ENCODE assay signal across 19 cellular contexts in genomic region chr3:145490088-145491055, GRCh38.
DNase-seq lines count a peak whose midpoint lies in the region; ATAC-seq and TF ChIP-seq lines count a peak whose summit lies in the region.
"Had no signal": no experiment of that assay in that cellular context is flagged by ENCODE, and none has a peak within 500 bp of the region (broad histone marks: within the 10 kb centered on the region; RNA-seq: fewer than 3 reads in every experiment).

No MANE protein-coding gene starts in this region.

- TF ChIP-seq CTCF in heart right ventricle (IDR thresholded peaks at IDR 0.05) (no peak), epithelial cell of proximal tubule (conservative IDR thresholded peaks at IDR 0.05; ENCODE audit: low read depth, low read length) (no peak), neural crest cell (conservative IDR thresholded peaks at IDR 0.05) (no peak)

- intact Hi-C loops in heart right ventricle (cut with DNase I) (no loop called here), left cardiac atrium (cut with DNase I) (no loop called here)

- H3K4me3 ChIP-seq in heart right ventricle: peak overlapping the region in 1 of 10 donors; percentile 14
- no peak overlapping the region for H3K4me3 ChIP-seq in epithelial cell of proximal tubule (ENCODE audit: low read depth, low read length)
- H3K4me3 ChIP-seq: HAP-1 had no signal

- ATAC-seq in heart right ventricle (peak in 7 of 8 donors; percentile 46 to 95 (median 81)), left cardiac atrium (no peak)

- peak overlapping the region; percentile 35 for H3K27ac Mint-ChIP-seq in neural crest cell (ENCODE audit: unreplicated experiment)
- H3K27ac Mint-ChIP-seq: CD4-positive, CD25-positive, alpha-beta regulatory T cell had no signal

- no peaks in the 10 kb centered on the region for H3K36me3 ChIP-seq in heart right ventricle
- H3K36me3 ChIP-seq: BE2C, HAP-1 had no signal

- no peaks in the 10 kb centered on the region for H3K9me3 Mint-ChIP-seq in neural crest cell

- H3K4me1 ChIP-seq in heart right ventricle: peaks cover 0 to 22% (median 0%) of the 10 kb centered on the region in 9 donors
- H3K4me1 ChIP-seq: BE2C had no signal

- DNase-seq in heart right ventricle (peak in 1 of 2 donors; percentile 38), left cardiac atrium (no peak), epithelial cell of proximal tubule (ENCODE audit: low read depth) (peak; percentile 3), neural crest cell (ENCODE audit: low read depth, low spot score) (no peak), NCI-H82 treated with DMSO at 0.1 percent for 48 hours (lab: John Stamatoyannopoulos, UW; ENCODE audit: unreplicated experiment) (no peak), NCI-H2081 (lab: John Stamatoyannopoulos, UW) (no peak), NCI-H187 treated with DMSO at 0.1 percent for 48 hours (lab: John Stamatoyannopoulos, UW) (no peak)
- DNase-seq: BE2C; CD4-positive, CD25-positive, alpha-beta regulatory T cell; COR-L47; DMS 273 treated with DMSO at 0.1 percent for 48 hours; DMS79 treated with DMSO at 0.1 percent for 48 hours; KBM-7; MM.1S; NCI-H1048; NCI-H1417 treated with DMSO at 0.1 percent for 48 hours; NCI-H187; OCI-M1 had no signal

- H3K36me3 Mint-ChIP-seq in neural crest cell (ENCODE audit: low read depth): no peaks in the 10 kb centered on the region
- H3K36me3 Mint-ChIP-seq: CD4-positive, CD25-positive, alpha-beta regulatory T cell had no signal

- H3K27ac ChIP-seq in heart right ventricle: peak overlapping the region in 3 of 10 donors; percentile 41 to 63 (median 55)

- peaks cover 0 to 6% (median 0%) of the 10 kb centered on the region in 11 donors for H3K9me3 ChIP-seq in heart right ventricle
- H3K9me3 ChIP-seq: BE2C, HAP-1 had no signal

- WGBS in heart right ventricle, 2 donors: 53 to 60% methylated on average over 11 of the region's 11 CpGs

- H3K27me3 ChIP-seq in heart right ventricle: no peaks in the 10 kb centered on the region
- H3K27me3 ChIP-seq: BE2C had no signal

- no peak overlapping the region for H3K4me3 Mint-ChIP-seq in neural crest cell
- H3K4me3 Mint-ChIP-seq: CD4-positive, CD25-positive, alpha-beta regulatory T cell had no signal

- no peaks in the 10 kb centered on the region for H3K4me1 Mint-ChIP-seq in neural crest cell
- H3K4me1 Mint-ChIP-seq: CD4-positive, CD25-positive, alpha-beta regulatory T cell had no signal

- no peaks in the 10 kb centered on the region for H3K27me3 Mint-ChIP-seq in neural crest cell (ENCODE audit: low read depth)
- H3K27me3 Mint-ChIP-seq: CD4-positive, CD25-positive, alpha-beta regulatory T cell had no signal

Comparison
In these comparisons a context has a peak if more than half of its experiments do, and no peak if none do; other contexts are left out.
1. ATAC-seq: peak in heart right ventricle (7 of 8); none in left cardiac atrium (0 of 2).